8 cellular contexts compared by ENCODE assay signal in the genomic region with DNA sequence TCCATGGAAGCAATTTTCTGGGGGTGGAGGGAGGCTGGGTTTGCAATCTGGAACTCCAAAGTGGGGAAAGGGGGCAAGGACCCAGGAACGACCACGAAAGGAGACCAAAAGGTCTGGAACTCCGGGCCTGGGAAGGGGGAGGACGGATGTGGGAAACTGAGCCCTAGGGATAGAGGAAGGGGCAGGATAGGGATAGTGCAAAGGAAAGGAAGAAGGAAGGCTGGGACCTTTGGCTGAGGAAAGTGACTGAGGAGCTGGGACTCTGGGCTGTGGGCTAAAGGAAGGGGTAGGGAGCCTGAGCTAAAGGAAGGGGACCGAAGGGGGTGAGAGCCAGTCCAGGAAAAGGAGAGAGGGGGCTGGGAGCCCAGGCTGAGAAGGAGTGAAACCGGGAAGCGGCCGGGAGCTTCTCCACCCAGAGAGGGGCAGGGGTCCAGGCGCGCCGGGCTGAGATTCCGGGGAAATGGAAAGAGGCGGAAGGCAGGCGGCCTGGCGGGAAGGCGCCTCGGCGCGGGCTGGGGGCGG. TPM values are rescaled to one million over a fixed set of nuclear protein-coding genes. Genes with fewer than 3 reads are reported as not detected.
A peak's percentile ranks its signal among the peaks of the same experiment; 100 is the strongest.
DNase-seq lines count a peak whose midpoint lies in the region; ATAC-seq and TF ChIP-seq lines count a peak whose summit lies in the region.

No MANE protein-coding gene starts in this region.

- H2AFZ ChIP-seq in mesenchymal stem cell (ENCODE audit: low read depth, low read length), result peak overlapping the region; percentile 90

- DNase-seq in AG04449 (ENCODE audit: low read depth, low spot score) (no peak), mesenchymal stem cell (no peak), vagina (ENCODE audit: extremely low spot score in 2 of 2) (no peak), MV-4-11 (lab: John Stamatoyannopoulos, UW) (no peak), NCI-H510A (lab: John Stamatoyannopoulos, UW) (no peak)
- no peak for DNase-seq in stimulated activated CD4-positive, alpha-beta T cell treated with anti-CD3 and anti-CD28 coated beads, Interleukin-15, amount 100 ng/mL, for 24 hours

- peaks cover 5% of the 10 kb centered on the region for H3K27me3 Mint-ChIP-seq in brain

- H2BK5ac ChIP-seq in mesenchymal stem cell (ENCODE audit: low read depth, low read length, poor library complexity, severe bottlenecking), result no peak overlapping the region

- H3K4ac ChIP-seq in mesenchymal stem cell (ENCODE audit: low read depth in 1 of 2, low read length in 2 of 2), result peak overlapping the region; percentile 37 to 52

- H3K27ac Mint-ChIP-seq in brain, result peak overlapping the region; percentile 94 to 98 (median 97)

- H2BK12ac ChIP-seq in mesenchymal stem cell (ENCODE audit: low read length in 2 of 2), result no peak overlapping the region

- peak overlapping the region in 1 of 2 experiments; percentile 50 for H3K14ac ChIP-seq in mesenchymal stem cell (ENCODE audit: low read length in 2 of 2)

- H3K79me1 ChIP-seq in mesenchymal stem cell (replicated peaks; ENCODE audit: low read length, poor library complexity, severe bottlenecking), result peaks cover 23% of the 10 kb centered on the region

- H3K27ac ChIP-seq in mesenchymal stem cell (ENCODE audit: low read length, poor library complexity, severe bottlenecking) (no peak overlapping the region), vagina (peak overlapping the region; percentile 92)

- H3K9me3 ChIP-seq in mesenchymal stem cell (ENCODE audit: control insufficient read depth, low read length), result no peaks in the 10 kb centered on the region
- H3K9me3 ChIP-seq in vagina, result no peaks in the 10 kb centered on the region

- no peak overlapping the region for H2AK5ac ChIP-seq in mesenchymal stem cell (ENCODE audit: low read length, severe bottlenecking)

- peaks cover 0 to 2% (median 0%) of the 10 kb centered on the region in 5 experiments for H3K9me3 Mint-ChIP-seq in brain

- H3K4me3 Mint-ChIP-seq in brain, result peak overlapping the region; percentile 94 to 96 (median 94)

- peak overlapping the region; percentile 65 for H4K8ac ChIP-seq in mesenchymal stem cell (ENCODE audit: low read length)

- H3K4me1 Mint-ChIP-seq in brain, result peaks cover 60% of the 10 kb centered on the region

- H3K23ac ChIP-seq in mesenchymal stem cell (ENCODE audit: low read length in 2 of 2), result peak overlapping the region in 1 of 2 experiments; percentile 68

- peak overlapping the region; percentile 72 for H3K4me2 ChIP-seq in mesenchymal stem cell (ENCODE audit: low read length, poor library complexity, severe bottlenecking)

- peak; percentile 6 for ATAC-seq in HG03175 (IDR thresholded peaks at IDR 0.05; ENCODE audit: unreplicated experiment)

- peak overlapping the region; percentile 58 for H2BK120ac ChIP-seq in mesenchymal stem cell (ENCODE audit: low read depth, low read length)

- H3K4me1 ChIP-seq in mesenchymal stem cell (ENCODE audit: control insufficient read depth, insufficient read depth, low read depth, low read length) (peaks cover 28% of the 10 kb centered on the region), vagina (peaks cover 59% of the 10 kb centered on the region)

- TF ChIP-seq POLR2A in vagina (IDR thresholded peaks at IDR 0.05), result no peak

- peak overlapping the region; percentile 66 for H3K4me3 ChIP-seq in AG04449 (ENCODE audit: low read depth, low read length)
- peak overlapping the region; percentile 75 to 90 for H3K4me3 ChIP-seq in mesenchymal stem cell (ENCODE audit: insufficient read depth in 1 of 2, low read depth in 1 of 2, low read length in 2 of 2)
- H3K4me3 ChIP-seq in vagina, result peak overlapping the region; percentile 80 to 86

- TF ChIP-seq CTCF in AG04449 (IDR thresholded peaks at IDR 0.05; ENCODE audit: insufficient read depth, low read length, missing control alignments) (no peak), brain (conservative IDR thresholded peaks at IDR 0.05) (no peak), vagina (IDR thresholded peaks at IDR 0.05) (no peak)

- no peak overlapping the region for H2BK15ac ChIP-seq in mesenchymal stem cell (ENCODE audit: low read depth, poor library complexity, severe bottlenecking)

- intact Hi-C loops in vagina (cut with DNase I), result loop anchor here (5.0 kb wide), 1 partner anchor 37 kb away; no protein-coding TSS in a partner anchor

- H4K91ac ChIP-seq in mesenchymal stem cell (ENCODE audit: low read length), result no peak overlapping the region

- 12% methylated on average over 20 of the region's 20 CpGs for WGBS in mesenchymal stem cell

- H3K27me3 ChIP-seq in mesenchymal stem cell (ENCODE audit: control insufficient read depth in 1 of 2, insufficient read depth in 1 of 2, low read length in 2 of 2) (no peaks in the 10 kb centered on the region), vagina (no peaks in the 10 kb centered on the region)

- H3K36me3 ChIP-seq in mesenchymal stem cell (ENCODE audit: control insufficient read depth in 1 of 2, insufficient read depth in 2 of 2, low read depth in 1 of 2, low read length in 2 of 2) (no peaks in the 10 kb centered on the region), vagina (no peaks in the 10 kb centered on the region)

- no peaks in the 10 kb centered on the region for H3K36me3 Mint-ChIP-seq in brain

- peak overlapping the region; percentile 69 to 96 for H3K18ac ChIP-seq in mesenchymal stem cell (ENCODE audit: low read depth in 1 of 2, low read length in 2 of 2)

- peak overlapping the region; percentile 95 for H3K9ac ChIP-seq in mesenchymal stem cell (ENCODE audit: low read length)

- POLR2A ChIA-PET in AG04449 (lab: Yijun Ruan, JAX), result interaction anchor here (0.6 to 1.9 kb wide), 27 partner anchors 9 to 677 kb away, joined by 3 to 55 read pairs (median 4); partner anchors contain the start of gene WDTC1

- CTCF ChIA-PET in AG04449 (lab: Yijun Ruan, JAX), result interaction anchor here (0.6 to 8.0 kb wide), 22 partner anchors 9 to 187 kb away, joined by 3 to 68 read pairs (median 4); no protein-coding TSS in a partner anchor

RNA-seq across cellular contexts. Expression of gene SLC9A1, which starts 0.4 kb away (rescaled TPM):
- polyA plus RNA-seq in brain (ENCODE audit: insufficient read depth, low read depth, low replicate concordance), result 31.8 TPM
- 37.0 TPM for polyA plus RNA-seq in mesenchymal stem cell (2013, experiment 1 of 2)
- 36.1 TPM for polyA plus RNA-seq in mesenchymal stem cell (2013, experiment 2 of 2)
- 10.6 TPM for total RNA-seq in vagina
